In genomic region chr15:96327155-96327741, GRCh38 we compare ENCODE assay signal across 8 cellular contexts. TPM values are rescaled to one million over a fixed set of nuclear protein-coding genes. Genes with fewer than 3 reads are reported as not detected.
DNase-seq lines count a peak whose midpoint lies in the region; ATAC-seq and TF ChIP-seq lines count a peak whose summit lies in the region.

No MANE protein-coding gene starts in this region.

- no peak for TF ChIP-seq EP300 in stomach (IDR thresholded peaks at IDR 0.05)

- H3K4me3 ChIP-seq in astrocyte of the spinal cord (ENCODE audit: low read depth, low read length) = peak overlapping the region; percentile 94
- H3K4me3 ChIP-seq in iPS-18c (ENCODE audit: insufficient read depth, low read depth, low read length) = peak overlapping the region; percentile 42; the same call in 1 of the 2 replicates
- peak overlapping the region; percentile 57 to 89 (median 72) for H3K4me3 ChIP-seq in stomach

- no peak for TF ChIP-seq POLR2A in stomach (IDR thresholded peaks at IDR 0.05)

- 0 to 4% (median 2%) methylated on average over 14 of the region's 14 CpGs for WGBS in stomach, 5 donors

- DNase-seq in NCI-H2196 (lab: John Stamatoyannopoulos, UW; ENCODE audit: unreplicated experiment) (peak; percentile 39), astrocyte of the spinal cord (ENCODE audit: low read depth, low spot score) (peak; percentile 95), stomach (no peak), putamen (ENCODE audit: low spot score) (no peak)
- DNase-seq in stimulated activated CD4-positive, alpha-beta T cell treated with anti-CD3 and anti-CD28 coated beads, Interleukin-4, amount 100 ng/mL, for 4 hours = no peak

- TF ChIP-seq CTCF in C4-2B (conservative IDR thresholded peaks at IDR 0.05) (peak; percentile 89), astrocyte of the spinal cord (IDR thresholded peaks at IDR 0.05; ENCODE audit: low read depth, low read length) (peak; percentile 74), stomach (IDR thresholded peaks at IDR 0.05) (peak in 6 of 7 experiments; percentile 35 to 83 (median 63))

- in situ Hi-C loops in astrocyte of the spinal cord (cut with HindIII; ENCODE audit: low sequenced_read_pairs) = loop anchor here (25.0 kb wide), 1 partner anchor 1040 kb away; no protein-coding TSS in a partner anchor

- ATAC-seq in GM21786 (IDR thresholded peaks at IDR 0.05; ENCODE audit: unreplicated experiment) = peak; percentile 42

- H3K27ac ChIP-seq in C4-2B = peak overlapping the region; percentile 97
- peak overlapping the region; percentile 80 to 98 (median 96) for H3K27ac ChIP-seq in stomach

- intact Hi-C loops in stomach (cut with DNase I; ENCODE audit: low total_unique reads) = no loop called here

- peaks cover 0 to 11% (median 0%) of the 10 kb centered on the region in 4 donors for H3K36me3 ChIP-seq in stomach

- peaks cover 0 to 64% (median 8%) of the 10 kb centered on the region in 3 donors for H3K27me3 ChIP-seq in stomach

- peaks cover 16 to 52% (median 35%) of the 10 kb centered on the region in 4 donors for H3K4me1 ChIP-seq in stomach

- H3K9me3 ChIP-seq in iPS-18c (ENCODE audit: control insufficient read depth, insufficient read depth, low read length) (no peaks in the 10 kb centered on the region), stomach (no peaks in the 10 kb centered on the region)

RNA-seq across cellular contexts. Expression of gene NR2F2, which starts 3.3 kb away (rescaled TPM):
- 10 to 100 TPM; 36.8 to 96.2 (median 63.0) TPM for total RNA-seq in stomach
- 10 to 100 TPM; 30.9 to 47.4 (median 39.7) TPM for polyA plus RNA-seq in stomach

Comparison
In these comparisons a context has a peak if more than half of its experiments do, and no peak if none do; other contexts are left out.
1. DNase-seq: peak in NCI-H2196 (single experiment) and astrocyte of the spinal cord (single experiment); none in stomach (single experiment), putamen (single experiment) and stimulated activated CD4-positive, alpha-beta T cell treated with anti-CD3 and anti-CD28 coated beads, Interleukin-4, amount 100 ng/mL, for 4 hours (0 of 2).
2. H3K4me3 ChIP-seq: peak in every context shown above with its lines; median percentile 94 in astrocyte of the spinal cord; 72 in stomach; 42 in iPS-18c.
3. Peak in every context shown above with its lines, with median percentiles within 50 percentile points of each other: CTCF ChIP-seq.